Comparison of ENCODE assay signal across 7 cellular contexts in genomic region chr22:10749423-10749822, GRCh38.
A peak's percentile ranks its signal among the peaks of the same experiment; 100 is the strongest.
DNase-seq lines count a peak whose midpoint lies in the region; ATAC-seq and TF ChIP-seq lines count a peak whose summit lies in the region.
"Not testable (repeated sequence)": the region's sequence is repeated elsewhere in the genome, so short reads cannot be mapped to it uniquely, and the experiment has no call there.

No MANE protein-coding gene starts in this region.

- peak; percentile 25 for ATAC-seq in central memory CD8-positive, alpha-beta T cell (replicated peaks; ENCODE audit: extremely low read depth, poor library complexity, severe bottlenecking)
- ATAC-seq in Right ventricle myocardium superior (ENCODE audit: poor library complexity) (peak; percentile 43), left lobe of liver (peak; percentile 57), lung (ENCODE audit: insufficient read depth, low FRiP score) (peak; percentile 17), psoas muscle (peak; percentile 15 to 48 (median 32)), upper lobe of right lung (peak; percentile 72)
- ATAC-seq in stimulated activated naive B cell treated with anti-CD40 and anti-IgM and Interleukin-4, amounts not matched to agents 10 μg/mL and 1 μg/mL and 100 μg/mL, for 72 hours (replicated peaks) = peak; percentile 30 to 31

- H3K36me3 Mint-ChIP-seq in central memory CD8-positive, alpha-beta T cell (ENCODE audit: insufficient read depth); stimulated activated naive B cell treated with anti-CD40 and anti-IgM and Interleukin-4, amounts not matched to agents 10 μg/mL and 1 μg/mL and 100 μg/mL, for 72 hours: not testable (repeated sequence)

- intact Hi-C loops in Right ventricle myocardium superior (cut with DNase I); psoas muscle (cut with DNase I); upper lobe of right lung (cut with DNase I): not testable (repeated sequence)

- WGBS in lung, 2 donors = 40 to 47% methylated on average over 2 of the region's 2 CpGs
- 37 to 41% (median 39%) methylated on average over 2 of the region's 2 CpGs for WGBS in psoas muscle, 3 donors

- not testable (repeated sequence) for H3K27ac Mint-ChIP-seq in central memory CD8-positive, alpha-beta T cell (ENCODE audit: low read depth); stimulated activated naive B cell treated with anti-CD40 and anti-IgM and Interleukin-4, amounts not matched to agents 10 μg/mL and 1 μg/mL and 100 μg/mL, for 72 hours

- not testable (repeated sequence) for TF ChIP-seq CTCF in lung (IDR thresholded peaks at IDR 0.05; ENCODE audit: control extremely low read depth, extremely low read depth); psoas muscle (IDR thresholded peaks at IDR 0.05); upper lobe of right lung (IDR thresholded peaks at IDR 0.05)

- H3K4me1 Mint-ChIP-seq in central memory CD8-positive, alpha-beta T cell; stimulated activated naive B cell treated with anti-CD40 and anti-IgM and Interleukin-4, amounts not matched to agents 10 μg/mL and 1 μg/mL and 100 μg/mL, for 72 hours: not testable (repeated sequence)

- not testable (repeated sequence) for DNase-seq in central memory CD8-positive, alpha-beta T cell (ENCODE audit: low spot score in 2 of 2); Right ventricle myocardium superior; left lobe of liver (ENCODE audit: low spot score); lung (ENCODE audit: low spot score); psoas muscle; stimulated activated naive B cell treated with anti-CD40 and anti-IgM and Interleukin-4, amounts not matched to agents 10 μg/mL and 1 μg/mL and 100 μg/mL, for 72 hours; upper lobe of right lung

- H3K9me3 ChIP-seq in lung (ENCODE audit: control insufficient read depth in 2 of 2, insufficient read depth in 1 of 2, low read length in 1 of 2); psoas muscle; upper lobe of right lung: not testable (repeated sequence)

- not testable (repeated sequence) for H3K4me1 ChIP-seq in lung (ENCODE audit: control insufficient read depth in 2 of 2, insufficient read depth in 2 of 2, low read length in 2 of 2); psoas muscle; upper lobe of right lung

- not testable (repeated sequence) for H3K27me3 ChIP-seq in lung (ENCODE audit: control insufficient read depth, insufficient read depth); psoas muscle (ENCODE audit: insufficient read depth in 3 of 3, low read length in 2 of 3); upper lobe of right lung

- H3K4me3 ChIP-seq in lung, psoas muscle, upper lobe of right lung: not testable (repeated sequence)

- H3K36me3 ChIP-seq in lung (ENCODE audit: control insufficient read depth in 2 of 2, insufficient read depth in 2 of 2, low read length in 2 of 2); psoas muscle (ENCODE audit: insufficient read depth in 1 of 2, low read depth in 1 of 2); upper lobe of right lung: not testable (repeated sequence)

- not testable (repeated sequence) for H3K27ac ChIP-seq in lung (ENCODE audit: low read depth in 1 of 2, low read length in 1 of 2); psoas muscle; upper lobe of right lung

- peaks cover 26% of the 10 kb centered on the region for H3K9me3 Mint-ChIP-seq in central memory CD8-positive, alpha-beta T cell
- peaks cover 17 to 23% of the 10 kb centered on the region in 2 donors for H3K9me3 Mint-ChIP-seq in stimulated activated naive B cell treated with anti-CD40 and anti-IgM and Interleukin-4, amounts not matched to agents 10 μg/mL and 1 μg/mL and 100 μg/mL, for 72 hours

- not testable (repeated sequence) for H3K27me3 Mint-ChIP-seq in central memory CD8-positive, alpha-beta T cell; stimulated activated naive B cell treated with anti-CD40 and anti-IgM and Interleukin-4, amounts not matched to agents 10 μg/mL and 1 μg/mL and 100 μg/mL, for 72 hours

- not testable (repeated sequence) for H3K4me3 Mint-ChIP-seq in central memory CD8-positive, alpha-beta T cell; stimulated activated naive B cell treated with anti-CD40 and anti-IgM and Interleukin-4, amounts not matched to agents 10 μg/mL and 1 μg/mL and 100 μg/mL, for 72 hours

Comparison
In these comparisons a context has a peak if more than half of its experiments do, and no peak if none do; other contexts are left out.
1. ATAC-seq: peak in every context shown above with its lines; median percentile 72 in upper lobe of right lung; 57 in left lobe of liver; 43 in Right ventricle myocardium superior; 32 in psoas muscle; 30 in stimulated activated naive B cell treated with anti-CD40 and anti-IgM and Interleukin-4, amounts not matched to agents 10 μg/mL and 1 μg/mL and 100 μg/mL, for 72 hours; 25 in central memory CD8-positive, alpha-beta T cell; 17 in lung.